In the genomic region with DNA sequence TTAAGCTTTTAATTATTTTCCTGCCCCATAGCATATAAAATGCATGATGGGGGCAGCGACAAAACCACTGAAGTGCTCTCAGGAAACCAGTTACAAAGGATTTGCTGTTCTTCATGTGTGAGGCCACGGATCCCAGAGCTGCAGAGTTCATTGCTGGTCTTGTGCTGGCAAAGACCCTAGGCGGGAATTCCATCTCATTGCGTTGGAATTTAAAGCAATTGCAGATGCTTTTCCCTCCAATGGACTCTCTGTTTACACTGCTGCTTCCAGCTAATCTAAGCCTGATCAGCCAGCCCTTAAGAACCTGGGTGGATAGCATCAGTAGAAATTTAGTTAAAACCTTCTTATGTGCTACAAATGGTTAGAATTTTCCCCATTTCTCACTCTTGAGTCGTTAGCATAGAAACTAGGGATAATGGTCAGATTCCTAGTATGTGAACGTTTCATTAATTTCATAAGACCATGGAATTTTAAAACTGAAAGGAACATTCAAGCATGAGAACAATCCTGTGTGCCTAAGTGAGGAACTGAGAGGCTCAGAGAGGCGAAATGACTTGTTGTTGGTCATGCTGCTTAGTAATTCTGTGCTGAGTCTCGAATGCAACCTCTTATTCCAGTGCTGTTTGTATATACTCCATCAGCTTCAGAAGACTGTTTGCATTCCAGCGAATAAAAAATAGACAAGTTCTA, we compare ENCODE assay signal across 1 cellular context.
TF ChIP-seq lines count a peak whose summit lies in the region.

No MANE protein-coding gene starts in this region.

TF ChIP-seq in SK-N-SH, 30 proteins besides CTCF, POLR2A, EP300 and RAD21 (continued from another document):
- TF ChIP-seq, protein P1, sequence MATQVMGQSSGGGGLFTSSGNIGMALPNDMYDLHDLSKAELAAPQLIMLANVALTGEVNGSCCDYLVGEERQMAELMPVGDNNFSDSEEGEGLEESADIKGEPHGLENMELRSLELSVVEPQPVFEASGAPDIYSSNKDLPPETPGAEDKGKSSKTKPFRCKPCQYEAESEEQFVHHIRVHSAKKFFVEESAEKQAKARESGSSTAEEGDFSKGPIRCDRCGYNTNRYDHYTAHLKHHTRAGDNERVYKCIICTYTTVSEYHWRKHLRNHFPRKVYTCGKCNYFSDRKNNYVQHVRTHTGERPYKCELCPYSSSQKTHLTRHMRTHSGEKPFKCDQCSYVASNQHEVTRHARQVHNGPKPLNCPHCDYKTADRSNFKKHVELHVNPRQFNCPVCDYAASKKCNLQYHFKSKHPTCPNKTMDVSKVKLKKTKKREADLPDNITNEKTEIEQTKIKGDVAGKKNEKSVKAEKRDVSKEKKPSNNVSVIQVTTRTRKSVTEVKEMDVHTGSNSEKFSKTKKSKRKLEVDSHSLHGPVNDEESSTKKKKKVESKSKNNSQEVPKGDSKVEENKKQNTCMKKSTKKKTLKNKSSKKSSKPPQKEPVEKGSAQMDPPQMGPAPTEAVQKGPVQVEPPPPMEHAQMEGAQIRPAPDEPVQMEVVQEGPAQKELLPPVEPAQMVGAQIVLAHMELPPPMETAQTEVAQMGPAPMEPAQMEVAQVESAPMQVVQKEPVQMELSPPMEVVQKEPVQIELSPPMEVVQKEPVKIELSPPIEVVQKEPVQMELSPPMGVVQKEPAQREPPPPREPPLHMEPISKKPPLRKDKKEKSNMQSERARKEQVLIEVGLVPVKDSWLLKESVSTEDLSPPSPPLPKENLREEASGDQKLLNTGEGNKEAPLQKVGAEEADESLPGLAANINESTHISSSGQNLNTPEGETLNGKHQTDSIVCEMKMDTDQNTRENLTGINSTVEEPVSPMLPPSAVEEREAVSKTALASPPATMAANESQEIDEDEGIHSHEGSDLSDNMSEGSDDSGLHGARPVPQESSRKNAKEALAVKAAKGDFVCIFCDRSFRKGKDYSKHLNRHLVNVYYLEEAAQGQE (IDR thresholded peaks at IDR 0.05; ENCODE audit: low read depth, low read length), result no peak
- TF ChIP-seq FOXM1 (IDR thresholded peaks at IDR 0.05; ENCODE audit: low read depth), result no peak
- TF ChIP-seq CHD2 (IDR thresholded peaks at IDR 0.05; ENCODE audit: low read length, partially characterized antibody), result no peak
- TF ChIP-seq, protein P2, sequence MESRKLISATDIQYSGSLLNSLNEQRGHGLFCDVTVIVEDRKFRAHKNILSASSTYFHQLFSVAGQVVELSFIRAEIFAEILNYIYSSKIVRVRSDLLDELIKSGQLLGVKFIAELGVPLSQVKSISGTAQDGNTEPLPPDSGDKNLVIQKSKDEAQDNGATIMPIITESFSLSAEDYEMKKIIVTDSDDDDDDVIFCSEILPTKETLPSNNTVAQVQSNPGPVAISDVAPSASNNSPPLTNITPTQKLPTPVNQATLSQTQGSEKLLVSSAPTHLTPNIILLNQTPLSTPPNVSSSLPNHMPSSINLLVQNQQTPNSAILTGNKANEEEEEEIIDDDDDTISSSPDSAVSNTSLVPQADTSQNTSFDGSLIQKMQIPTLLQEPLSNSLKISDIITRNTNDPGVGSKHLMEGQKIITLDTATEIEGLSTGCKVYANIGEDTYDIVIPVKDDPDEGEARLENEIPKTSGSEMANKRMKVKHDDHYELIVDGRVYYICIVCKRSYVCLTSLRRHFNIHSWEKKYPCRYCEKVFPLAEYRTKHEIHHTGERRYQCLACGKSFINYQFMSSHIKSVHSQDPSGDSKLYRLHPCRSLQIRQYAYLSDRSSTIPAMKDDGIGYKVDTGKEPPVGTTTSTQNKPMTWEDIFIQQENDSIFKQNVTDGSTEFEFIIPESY (IDR thresholded peaks at IDR 0.05; ENCODE audit: borderline replicate concordance, low read depth), result no peak
- no peak for TF ChIP-seq SMC3 (IDR thresholded peaks at IDR 0.05; ENCODE audit: low read depth, low read length)
- no peak for TF ChIP-seq RXRA (IDR thresholded peaks at IDR 0.05; ENCODE audit: borderline replicate concordance, low read depth)
- TF ChIP-seq GATA2 (CRISPR knock-in tag; IDR thresholded peaks at IDR 0.05), result no peak
- no peak for TF ChIP-seq TAF1 (IDR thresholded peaks at IDR 0.05; ENCODE audit: borderline replicate concordance, low read depth, low read length)
- TF ChIP-seq, protein P3, sequence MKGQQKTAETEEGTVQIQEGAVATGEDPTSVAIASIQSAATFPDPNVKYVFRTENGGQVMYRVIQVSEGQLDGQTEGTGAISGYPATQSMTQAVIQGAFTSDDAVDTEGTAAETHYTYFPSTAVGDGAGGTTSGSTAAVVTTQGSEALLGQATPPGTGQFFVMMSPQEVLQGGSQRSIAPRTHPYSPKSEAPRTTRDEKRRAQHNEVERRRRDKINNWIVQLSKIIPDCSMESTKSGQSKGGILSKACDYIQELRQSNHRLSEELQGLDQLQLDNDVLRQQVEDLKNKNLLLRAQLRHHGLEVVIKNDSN (IDR thresholded peaks at IDR 0.05; ENCODE audit: borderline replicate concordance, low read depth), result no peak
- TF ChIP-seq ELF1 (IDR thresholded peaks at IDR 0.05), result no peak
- TF ChIP-seq, protein P4, sequence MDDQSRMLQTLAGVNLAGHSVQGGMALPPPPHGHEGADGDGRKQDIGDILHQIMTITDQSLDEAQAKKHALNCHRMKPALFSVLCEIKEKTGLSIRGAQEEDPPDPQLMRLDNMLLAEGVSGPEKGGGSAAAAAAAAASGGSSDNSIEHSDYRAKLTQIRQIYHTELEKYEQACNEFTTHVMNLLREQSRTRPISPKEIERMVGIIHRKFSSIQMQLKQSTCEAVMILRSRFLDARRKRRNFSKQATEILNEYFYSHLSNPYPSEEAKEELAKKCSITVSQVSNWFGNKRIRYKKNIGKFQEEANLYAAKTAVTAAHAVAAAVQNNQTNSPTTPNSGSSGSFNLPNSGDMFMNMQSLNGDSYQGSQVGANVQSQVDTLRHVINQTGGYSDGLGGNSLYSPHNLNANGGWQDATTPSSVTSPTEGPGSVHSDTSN (IDR thresholded peaks at IDR 0.05), result no peak
- TF ChIP-seq FOXJ3 (CRISPR knock-in tag; IDR thresholded peaks at IDR 0.05), result no peak
- no peak for TF ChIP-seq MXI1 (IDR thresholded peaks at IDR 0.05; ENCODE audit: low read depth, low read length)
- TF ChIP-seq GABPA (IDR thresholded peaks at IDR 0.05; ENCODE audit: low read depth), result no peak
- TF ChIP-seq, protein P5, sequence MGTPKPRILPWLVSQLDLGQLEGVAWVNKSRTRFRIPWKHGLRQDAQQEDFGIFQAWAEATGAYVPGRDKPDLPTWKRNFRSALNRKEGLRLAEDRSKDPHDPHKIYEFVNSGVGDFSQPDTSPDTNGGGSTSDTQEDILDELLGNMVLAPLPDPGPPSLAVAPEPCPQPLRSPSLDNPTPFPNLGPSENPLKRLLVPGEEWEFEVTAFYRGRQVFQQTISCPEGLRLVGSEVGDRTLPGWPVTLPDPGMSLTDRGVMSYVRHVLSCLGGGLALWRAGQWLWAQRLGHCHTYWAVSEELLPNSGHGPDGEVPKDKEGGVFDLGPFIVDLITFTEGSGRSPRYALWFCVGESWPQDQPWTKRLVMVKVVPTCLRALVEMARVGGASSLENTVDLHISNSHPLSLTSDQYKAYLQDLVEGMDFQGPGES (IDR thresholded peaks at IDR 0.05; ENCODE audit: low read depth, low read length), result no peak
- 0 out of 2 replicates have a peak, but pooled peaks have one; percentile 54 for TF ChIP-seq TEAD4 (IDR thresholded peaks at IDR 0.05; ENCODE audit: borderline replicate concordance, insufficient read depth)
- TF ChIP-seq JUND (IDR thresholded peaks at IDR 0.05), result peak; percentile 24; the same call in 1 of the 2 replicates
- no peak for TF ChIP-seq YY1 (IDR thresholded peaks at IDR 0.05; ENCODE audit: low read depth)
- TF ChIP-seq, protein P6, sequence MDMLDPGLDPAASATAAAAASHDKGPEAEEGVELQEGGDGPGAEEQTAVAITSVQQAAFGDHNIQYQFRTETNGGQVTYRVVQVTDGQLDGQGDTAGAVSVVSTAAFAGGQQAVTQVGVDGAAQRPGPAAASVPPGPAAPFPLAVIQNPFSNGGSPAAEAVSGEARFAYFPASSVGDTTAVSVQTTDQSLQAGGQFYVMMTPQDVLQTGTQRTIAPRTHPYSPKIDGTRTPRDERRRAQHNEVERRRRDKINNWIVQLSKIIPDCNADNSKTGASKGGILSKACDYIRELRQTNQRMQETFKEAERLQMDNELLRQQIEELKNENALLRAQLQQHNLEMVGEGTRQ (IDR thresholded peaks at IDR 0.05; ENCODE audit: borderline replicate concordance, low read depth, low read length), result no peak
- TF ChIP-seq RFX5 (IDR thresholded peaks at IDR 0.05; ENCODE audit: low read length), result no peak
